17 cellular contexts compared by ENCODE assay signal in the genomic region with DNA sequence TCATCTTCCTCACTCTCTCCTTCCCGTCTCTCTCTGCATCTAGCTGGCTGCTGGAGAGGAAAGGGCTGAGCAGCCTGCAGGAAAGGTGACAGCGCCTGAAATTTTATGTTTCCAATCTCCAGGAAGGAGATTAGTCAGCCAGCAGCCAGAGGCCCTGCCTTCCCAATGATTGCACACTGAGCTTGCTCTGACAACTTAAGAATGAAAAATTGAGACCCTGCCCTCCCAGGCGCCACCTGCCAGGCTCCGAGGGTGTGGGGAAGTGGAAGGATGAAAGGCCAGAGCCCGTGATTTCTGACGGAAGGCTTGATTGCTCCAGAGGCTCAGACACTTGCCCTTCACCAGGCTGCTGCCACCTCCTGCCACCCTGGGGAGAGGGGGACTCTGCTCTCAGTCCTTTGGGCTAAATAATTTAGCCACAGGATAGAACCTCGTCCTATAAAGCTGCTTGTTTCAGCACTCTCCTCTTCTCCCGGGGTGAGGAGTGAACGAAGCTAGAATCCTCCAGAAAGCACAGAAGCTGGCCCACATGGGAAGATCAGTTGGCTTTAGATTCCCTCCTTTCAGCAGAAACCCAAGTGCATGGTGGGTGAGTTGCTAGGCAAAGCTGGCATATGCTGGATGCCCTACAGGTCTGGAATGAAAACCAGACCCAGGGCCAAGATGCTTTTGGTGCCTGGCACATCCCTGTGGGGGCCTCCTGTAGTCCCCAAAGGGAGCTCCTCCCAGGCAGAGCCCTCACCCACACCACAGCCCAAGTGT. TPM values are rescaled to one million over a fixed set of nuclear protein-coding genes. Genes with fewer than 3 reads are reported as not detected.
"Had no signal": no experiment of that assay in that cellular context is flagged by ENCODE, and none has a peak within 500 bp of the region (broad histone marks: within the 10 kb centered on the region; RNA-seq: fewer than 3 reads in every experiment).

No MANE protein-coding gene starts in this region.

- H3K27me3 ChIP-seq: right lobe of liver, spleen, suprapubic skin, upper lobe of right lung had no signal

- H3K36me3 ChIP-seq: prostate gland, right lobe of liver had no signal

- ATAC-seq: activated CD8-positive, alpha-beta T cell treated with anti-CD3 and anti-CD28 coated beads for 36 hours; activated naive CD8-positive, alpha-beta T cell treated with anti-CD3 and anti-CD28 coated beads, Interleukin-2, amount 50 U/mL, for 24 hours; effector memory CD8-positive, alpha-beta T cell; mucosa of descending colon; naive thymus-derived CD8-positive, alpha-beta T cell; right lobe of liver; upper lobe of right lung had no signal

- H3K27ac Mint-ChIP-seq: activated CD8-positive, alpha-beta T cell treated with anti-CD3 and anti-CD28 coated beads for 36 hours; activated naive CD8-positive, alpha-beta T cell treated with anti-CD3 and anti-CD28 coated beads, Interleukin-2, amount 50 U/mL, for 24 hours; naive thymus-derived CD8-positive, alpha-beta T cell had no signal

- H3K27me3 Mint-ChIP-seq: activated CD8-positive, alpha-beta T cell treated with anti-CD3 and anti-CD28 coated beads for 36 hours; activated naive CD8-positive, alpha-beta T cell treated with anti-CD3 and anti-CD28 coated beads, Interleukin-2, amount 50 U/mL, for 24 hours; effector memory CD8-positive, alpha-beta T cell; naive thymus-derived CD8-positive, alpha-beta T cell had no signal

- H3K4me1 Mint-ChIP-seq: activated naive CD8-positive, alpha-beta T cell treated with anti-CD3 and anti-CD28 coated beads, Interleukin-2, amount 50 U/mL, for 24 hours; naive thymus-derived CD8-positive, alpha-beta T cell had no signal

- DNase-seq: activated CD8-positive, alpha-beta memory T cell treated with anti-CD3 and anti-CD28 coated beads, Interleukin-2, amount 50 U/mL, for 48 hours; activated CD8-positive, alpha-beta T cell treated with anti-CD3 and anti-CD28 coated beads for 36 hours; activated naive CD4-positive, alpha-beta T cell treated with Interleukin-2 at 50 U/mL for 16 hours; activated naive CD8-positive, alpha-beta T cell treated with anti-CD3 and anti-CD28 coated beads, Interleukin-2, amount 50 U/mL, for 24 hours; effector memory CD8-positive, alpha-beta T cell; erythroblast; mucosa of descending colon; naive thymus-derived CD8-positive, alpha-beta T cell; spleen; stimulated activated CD4-positive, alpha-beta T cell treated with anti-CD3 and anti-CD28 coated beads, Interleukin-2, amount 100 ng/mL, for 24 hours; stimulated activated naive CD4-positive, alpha-beta T cell treated with Interleukin-2 at 50 U/mL for 16 hours; T1000; upper lobe of right lung had no signal

- H3K9me3 Mint-ChIP-seq: activated CD8-positive, alpha-beta T cell treated with anti-CD3 and anti-CD28 coated beads for 36 hours; activated naive CD8-positive, alpha-beta T cell treated with anti-CD3 and anti-CD28 coated beads, Interleukin-2, amount 50 U/mL, for 24 hours; effector memory CD8-positive, alpha-beta T cell; naive thymus-derived CD8-positive, alpha-beta T cell had no signal

- H3K27ac ChIP-seq: coronary artery, prostate gland, right lobe of liver, spleen, suprapubic skin, upper lobe of right lung had no signal

- H3K4me3 ChIP-seq: coronary artery, mucosa of descending colon, prostate gland, right lobe of liver, spleen, suprapubic skin, upper lobe of right lung had no signal

- H3K4me3 Mint-ChIP-seq: activated CD8-positive, alpha-beta T cell treated with anti-CD3 and anti-CD28 coated beads for 36 hours; activated naive CD8-positive, alpha-beta T cell treated with anti-CD3 and anti-CD28 coated beads, Interleukin-2, amount 50 U/mL, for 24 hours; effector memory CD8-positive, alpha-beta T cell; naive thymus-derived CD8-positive, alpha-beta T cell had no signal

- H3K9me3 ChIP-seq: mucosa of descending colon, prostate gland, right lobe of liver, spleen, suprapubic skin, upper lobe of right lung had no signal

- H3K4me1 ChIP-seq: prostate gland, right lobe of liver, upper lobe of right lung had no signal

RNA-seq across cellular contexts. Expression of a gene that starts 33.6 kb away (rescaled TPM):
- total RNA-seq: activated CD8-positive, alpha-beta T cell treated with anti-CD3 and anti-CD28 coated beads for 36 hours; upper lobe of right lung had no signal
